ENCODE assay signal across 8 cellular contexts in the genomic region with DNA sequence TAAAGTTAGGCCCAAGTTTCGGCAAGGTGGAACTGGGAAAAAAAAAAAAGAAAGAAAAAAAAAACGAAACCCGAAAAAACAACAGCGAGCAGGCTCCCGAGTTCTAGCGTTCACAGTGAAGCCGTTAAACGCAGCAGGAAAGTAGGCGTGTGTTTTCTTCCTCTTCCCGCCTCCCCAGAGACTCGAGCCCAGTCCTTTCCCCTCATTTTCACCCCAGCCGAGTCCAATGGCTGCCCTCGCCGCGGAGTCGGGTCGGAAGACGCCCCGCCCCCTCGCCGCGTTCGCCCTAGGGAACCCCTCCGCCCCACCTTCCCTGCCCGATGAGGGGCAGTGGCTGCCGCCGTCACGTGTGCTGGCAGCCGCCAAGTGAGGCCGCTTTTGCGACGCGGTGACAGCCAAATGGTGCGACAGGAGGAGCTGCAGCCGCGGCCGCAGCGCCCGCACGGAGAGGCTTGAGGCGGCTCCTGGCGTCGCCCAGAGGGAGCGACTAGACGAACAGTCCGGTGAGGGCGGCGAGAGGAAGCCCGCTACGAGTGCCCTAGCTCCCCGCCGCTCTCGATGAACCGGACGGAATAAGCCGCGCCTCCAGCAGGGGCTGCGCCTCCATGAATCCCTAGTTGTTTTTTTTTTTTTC. TPM values are rescaled to one million over a fixed set of nuclear protein-coding genes. Genes with fewer than 3 reads are reported as not detected.
DNase-seq lines count a peak whose midpoint lies in the region; ATAC-seq and TF ChIP-seq lines count a peak whose summit lies in the region.

A gene (plus strand): TSS at position 426 of the 634 bp plus-strand sequence. CDS start 308 bp downstream, outside the sequence.

- TF ChIP-seq CTCF in HFF-Myc (IDR thresholded peaks at IDR 0.05; ENCODE audit: low read depth, low read length, missing control alignments) (no peak), foreskin keratinocyte (conservative IDR thresholded peaks at IDR 0.05) (peak; percentile 57)

- DNase-seq in GM04504 (ENCODE audit: low read depth) (peak; percentile 97), HFF-Myc (ENCODE audit: extremely low read depth, low read depth) (peak; percentile 92), MV-4-11 (lab: John Stamatoyannopoulos, UW) (peak; percentile 98), SK-MEL-5 (ENCODE audit: low read depth, low spot score) (peak; percentile 97), foreskin keratinocyte (peak; percentile 93 to 97)
- DNase-seq in activated naive CD4-positive, alpha-beta T cell treated with Interleukin-2 at 50 U/mL for 16 hours: peak; percentile 97

- ATAC-seq in foreskin keratinocyte: peak; percentile 93

- H3K27me3 ChIP-seq in foreskin keratinocyte (no peaks in the 10 kb centered on the region), neuron (ENCODE audit: insufficient read depth, low read length) (no peaks in the 10 kb centered on the region), subcutaneous abdominal adipose tissue (ENCODE audit: control insufficient read depth in 5 of 5, insufficient read depth in 4 of 5, low read length in 5 of 5) (no peaks in the 10 kb centered on the region)

- H3K27ac ChIP-seq in foreskin keratinocyte: peak within 1 kb of the TSS; percentile 70
- peak within 1 kb of the TSS; percentile 97 for H3K27ac ChIP-seq in subcutaneous abdominal adipose tissue (ENCODE audit: low read depth, low read length)

- H3K4me1 ChIP-seq in foreskin keratinocyte: peaks cover 31% of the 10 kb centered on the region
- H3K4me1 ChIP-seq in neuron (ENCODE audit: insufficient read depth, low read length): peaks cover 22% of the 10 kb centered on the region
- H3K4me1 ChIP-seq in subcutaneous abdominal adipose tissue (ENCODE audit: control insufficient read depth in 5 of 5, insufficient read depth in 5 of 5, low read length in 5 of 5): peaks cover 0 to 43% (median 41%) of the 10 kb centered on the region in 5 donors

- H3K4me3 ChIP-seq in HFF-Myc (replicated peaks; ENCODE audit: low read depth, low read length) (peak within 1 kb of the TSS; percentile 80), neuron (ENCODE audit: low read length) (peak within 1 kb of the TSS; percentile 94), subcutaneous abdominal adipose tissue (ENCODE audit: low read depth in 1 of 5, low read length in 5 of 5) (peak within 1 kb of the TSS; percentile 84 to 99 (median 94))

- H3K9me3 ChIP-seq in neuron (ENCODE audit: low read length) (no peaks in the 10 kb centered on the region), subcutaneous abdominal adipose tissue (ENCODE audit: control insufficient read depth in 5 of 5, low read length in 5 of 5) (no peaks in the 10 kb centered on the region)

- H2AFZ ChIP-seq in neuron (ENCODE audit: low read depth, low read length): peak within 1 kb of the TSS; percentile 93

- H3K9ac ChIP-seq in subcutaneous abdominal adipose tissue (ENCODE audit: low read length in 5 of 5): peak within 1 kb of the TSS; percentile 89 to 98 (median 93)

- H3K36me3 ChIP-seq in neuron (ENCODE audit: insufficient read depth, low read length) (peaks cover 4% of the 10 kb centered on the region), subcutaneous abdominal adipose tissue (ENCODE audit: control insufficient read depth in 5 of 5, insufficient read depth in 5 of 5, low read length in 5 of 5) (no peaks in the 10 kb centered on the region)

- in situ Hi-C loops in SK-MEL-5 (cut with HindIII; ENCODE audit: low pct_unique_long_range_greater_than_20kb, low sequenced_read_pairs): no loop called here

RNA-seq across cellular contexts. Expression of the gene that starts here (rescaled TPM):
- total RNA-seq in SK-MEL-5 (2014; rRNA removed; shearing (Covaris generic)): 21.5 and 23.7 TPM in 2 replicates
- 14.6 and 18.8 TPM in 2 replicates for polyA plus RNA-seq in SK-MEL-5 (2015; cell fraction: cytosol; rRNA removed)
- 50.5 and 73.1 TPM in 2 replicates for polyA plus RNA-seq in SK-MEL-5 (2015; cell fraction: nucleus; rRNA removed)
- 33.0 and 36.7 TPM in 2 replicates for total RNA-seq in foreskin keratinocyte
- 5.2 and 6.6 TPM in 2 replicates for polyA plus RNA-seq in foreskin keratinocyte

Comparison
In these comparisons a context has a peak if more than half of its experiments do, and no peak if none do; other contexts are left out.
1. Peak in every context shown above with its lines: DNase-seq, ATAC-seq, H3K4me3 ChIP-seq and H3K27ac ChIP-seq.